In the genomic region with DNA sequence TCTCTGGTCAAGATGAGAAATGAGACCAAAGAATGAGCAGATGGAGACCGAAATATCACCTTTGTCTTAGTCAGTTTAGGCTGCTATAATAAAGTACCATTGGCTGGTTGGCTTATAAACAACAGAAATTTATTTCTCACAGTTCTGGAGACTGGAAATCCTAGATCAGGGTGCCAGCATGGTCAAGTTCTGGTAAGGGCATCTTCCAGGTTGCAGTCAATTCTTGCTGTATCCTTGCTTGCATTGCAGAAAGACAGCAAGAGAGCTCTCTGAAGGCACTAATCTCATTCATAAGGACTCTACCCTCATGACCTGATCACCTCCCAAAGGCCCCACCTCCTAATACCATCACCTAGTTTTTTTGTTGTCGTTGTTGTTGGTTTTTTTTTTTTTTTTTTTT, we compare ENCODE assay signal across 35 cellular contexts.
"Had no signal": no experiment of that assay in that cellular context is flagged by ENCODE, and none has a peak within 500 bp of the region (broad histone marks: within the 10 kb centered on the region; RNA-seq: fewer than 3 reads in every experiment).

No MANE protein-coding gene starts in this region.

- H3K4me2 ChIP-seq: KMS-11 had no signal

- DNase-seq: Karpas-422, Kasumi-1, MG63, MM.1S, MV-4-11, NCI-H1048, NCI-H1092, NCI-H1092 treated with DMSO at 0.1 percent for 48 hours, NCI-H1105, NCI-H1105 treated with DMSO at 0.1 percent for 48 hours, NCI-H1417, NCI-H1417 treated with DMSO at 0.1 percent for 48 hours, NCI-H1436, NCI-H1436 treated with DMSO at 0.1 percent for 48 hours, NCI-H146, NCI-H1694, NCI-H1694 treated with DMSO at 0.1 percent for 48 hours, NCI-H187, NCI-H187 treated with DMSO at 0.1 percent for 48 hours, NCI-H1930, NCI-H2029, NCI-H2029 treated with DMSO at 0.1 percent for 48 hours, NCI-H2081, NCI-H2081 treated with DMSO at 0.1 percent for 48 hours, NCI-H2107, NCI-H2171, NCI-H2171 treated with DMSO at 0.1 percent for 48 hours, NCI-H2227 treated with DMSO at 0.1 percent for 48 hours, NCI-H226, NCI-H345, NCI-H446, NCI-H446 treated with DMSO at 0.1 percent for 48 hours, NCI-H510A, NCI-H510A treated with DMSO at 0.1 percent for 48 hours had no signal

- H3K4me3 ChIP-seq: MG63 had no signal

- H3K36me3 ChIP-seq: MG63 had no signal

- H3K27ac ChIP-seq: KMS-11 had no signal

- H3K9me3 ChIP-seq: MG63 had no signal

- H3K27me3 ChIP-seq: MG63 had no signal

- H3K9ac ChIP-seq: KMS-11 had no signal
